In the genomic region with DNA sequence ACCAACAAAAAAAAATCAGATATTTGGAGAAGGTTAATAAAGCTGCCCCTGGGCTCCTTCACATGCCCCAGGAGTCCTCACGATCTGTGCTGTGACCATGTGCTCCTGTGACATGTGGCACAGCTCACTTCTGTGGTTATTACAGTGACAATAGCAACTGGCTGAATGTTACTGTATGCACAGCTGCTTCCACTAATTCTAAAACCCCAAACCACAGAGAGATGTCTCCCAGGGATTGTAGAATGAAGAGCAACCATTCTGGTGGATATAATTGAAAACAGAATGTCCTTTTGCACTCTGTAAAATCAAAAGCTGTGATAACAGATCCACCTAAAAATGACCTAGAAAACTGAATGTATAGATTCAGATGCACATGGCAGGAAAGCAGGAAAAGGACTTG, we compare ENCODE assay signal across 22 cellular contexts.
A peak's percentile ranks its signal among the peaks of the same experiment; 100 is the strongest.
DNase-seq lines count a peak whose midpoint lies in the region; ATAC-seq, FAIRE-seq and TF ChIP-seq lines count a peak whose summit lies in the region.
"Had no signal": no experiment of that assay in that cellular context is flagged by ENCODE, and none has a peak within 500 bp of the region (broad histone marks: within the 10 kb centered on the region; RNA-seq: fewer than 3 reads in every experiment).

No MANE protein-coding gene starts in this region.

- H3K27ac ChIP-seq in upper lobe of right lung, result no peak overlapping the region
- H3K27ac ChIP-seq: C4-2B, esophagus muscularis mucosa, VCaP had no signal

- ATAC-seq in upper lobe of right lung, result no peak
- ATAC-seq: activated CD8-positive, alpha-beta T cell treated with anti-CD3 and anti-CD28 coated beads for 36 hours; T-cell had no signal

- H3K9me3 ChIP-seq in upper lobe of right lung, result no peaks in the 10 kb centered on the region
- H3K9me3 ChIP-seq: esophagus muscularis mucosa had no signal

- H3K4me3 ChIP-seq in upper lobe of right lung, result no peak overlapping the region
- H3K4me3 ChIP-seq: esophagus muscularis mucosa had no signal

- no peak for FAIRE-seq in HTR-8/SVneo (lab: Jason Lieb, UNC)
- FAIRE-seq: GM12892, H54, urothelium cell line had no signal

- H3K36me3 ChIP-seq in upper lobe of right lung, result no peaks in the 10 kb centered on the region
- H3K36me3 ChIP-seq: esophagus muscularis mucosa had no signal

- no peak for TF ChIP-seq CTCF in upper lobe of right lung (IDR thresholded peaks at IDR 0.05)

- no peaks in the 10 kb centered on the region for H3K27me3 ChIP-seq in upper lobe of right lung
- H3K27me3 ChIP-seq: esophagus muscularis mucosa had no signal

- intact Hi-C loops in upper lobe of right lung (cut with DNase I), result no loop called here

- DNase-seq in NCI-H1436 (lab: John Stamatoyannopoulos, UW), result peak; percentile 21
- no peak for DNase-seq in NCI-H1436 treated with DMSO at 0.1 percent for 48 hours (lab: John Stamatoyannopoulos, UW)
- peak; percentile 42 for DNase-seq in NCI-H1694 treated with DMSO at 0.1 percent for 48 hours (lab: John Stamatoyannopoulos, UW)
- DNase-seq in SHP77 (lab: John Stamatoyannopoulos, UW), result peak; percentile 76 to 78
- DNase-seq in retina, result peak; percentile 52
- no peak for DNase-seq in upper lobe of right lung
- no peak for DNase-seq in HTR-8/SVneo (ENCODE audit: insufficient read length, low spot score)
- DNase-seq in glomerular visceral epithelial cell (ENCODE audit: extremely low spot score), result no peak
- DNase-seq: activated CD8-positive, alpha-beta T cell treated with anti-CD3 and anti-CD28 coated beads for 36 hours; activated naive CD4-positive, alpha-beta T cell treated with anti-CD3 and anti-CD28 coated beads, Interleukin-2, amount 50 U/mL, for 16 hours; activated T-cell treated with anti-CD3 and anti-CD28 coated beads, Interleukin-2, amount 50 U/mL, for 1 hour; aorta; effector CD4-positive, alpha-beta T cell; NCI-H2171; stimulated activated CD8-positive, alpha-beta memory T cell treated with anti-CD3 and anti-CD28 coated beads, Interleukin-4, amount 100 ng/mL, for 48 hours; T-cell had no signal

- no peaks in the 10 kb centered on the region for H3K4me1 ChIP-seq in upper lobe of right lung
- H3K4me1 ChIP-seq: esophagus muscularis mucosa had no signal

Comparison
In these comparisons a context has a peak if more than half of its experiments do, and no peak if none do; other contexts are left out.
1. DNase-seq: peak in NCI-H1436 (single experiment), NCI-H1694 treated with DMSO at 0.1 percent for 48 hours (single experiment), SHP77 (2 of 2) and retina (single experiment); none in NCI-H1436 treated with DMSO at 0.1 percent for 48 hours (single experiment), upper lobe of right lung (single experiment), HTR-8/SVneo (single experiment) and glomerular visceral epithelial cell (single experiment).